In the genomic region with DNA sequence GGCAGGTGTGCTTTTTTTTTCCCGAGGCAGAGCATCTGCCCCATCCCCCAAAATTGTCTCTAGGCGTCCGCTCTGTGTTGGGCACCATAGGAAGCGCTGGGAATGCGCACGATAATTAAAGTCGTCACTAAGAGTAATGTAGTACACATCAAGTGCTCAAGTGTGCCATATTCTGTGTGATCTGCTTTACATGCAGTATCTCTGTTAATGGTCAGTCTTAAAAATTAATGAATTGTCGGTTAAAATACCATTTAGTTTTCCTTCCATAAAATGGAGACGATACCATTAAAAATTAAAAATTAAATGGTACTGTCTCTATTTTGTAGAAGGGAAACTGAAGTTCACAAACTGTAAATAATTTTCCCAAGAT, we compare ENCODE assay signal across 6 cellular contexts. TPM values are rescaled to one million over a fixed set of nuclear protein-coding genes. Genes with fewer than 3 reads are reported as not detected.
DNase-seq lines count a peak whose midpoint lies in the region; TF ChIP-seq lines count a peak whose summit lies in the region.

No MANE protein-coding gene starts in this region.

- H3F3A ChIP-seq in PC-9 (ENCODE audit: insufficient read depth, low read depth), result peaks cover 8% of the 10 kb centered on the region

- peak overlapping the region; percentile 64 for H3K27ac ChIP-seq in PC-9

- BruUV-seq in PC-9 (replicated peaks; lab: Mats Ljungman, UMichigan), result TSS peak; percentile 93

- no peaks in the 10 kb centered on the region for H3K9me3 ChIP-seq in PC-9 (ENCODE audit: insufficient read depth, low read depth)
- H3K9me3 ChIP-seq in iPS-15b (ENCODE audit: control insufficient read depth, insufficient read depth, low read length), result no peaks in the 10 kb centered on the region

- H2AFZ ChIP-seq in PC-9, result peak overlapping the region; percentile 96

- H4K20me1 ChIP-seq in PC-9 (ENCODE audit: insufficient read depth), result peaks cover 32% of the 10 kb centered on the region

- H3K4me3 ChIP-seq in PC-9 (peak overlapping the region; percentile 91), iPS-15b (ENCODE audit: low read depth, low read length) (peak overlapping the region; percentile 100)

- peak overlapping the region; percentile 82 for H3K9ac ChIP-seq in iPS-15b (ENCODE audit: low read depth, low read length)

- peaks cover 12% of the 10 kb centered on the region; the same call in 1 of the 2 replicates for H3K36me3 ChIP-seq in PC-9 (ENCODE audit: low read depth)
- H3K36me3 ChIP-seq in iPS-15b (ENCODE audit: control insufficient read depth, insufficient read depth, low read length), result no peaks in the 10 kb centered on the region

- intact Hi-C loops in PC-9 (cut with micrococcal nuclease; ENCODE audit: unreplicated experiment), result loop anchor here (5.0 kb wide), 1 partner anchor 47 kb away; no protein-coding TSS in a partner anchor

- H3K4me1 ChIP-seq in PC-9 (replicated peaks; ENCODE audit: insufficient read depth) (peaks cover 24% of the 10 kb centered on the region; the same call in 1 of the 2 replicates), iPS-15b (ENCODE audit: control insufficient read depth, insufficient read depth, low read length) (no peaks in the 10 kb centered on the region)

- CTCF ChIA-PET in PC-9 (lab: Charles Lee), result interaction anchor here (0.6 kb wide), 1 partner anchor 327 kb away, joined by 4 read pairs; no protein-coding TSS in a partner anchor

- DNase-seq in NCI-H1694 (lab: John Stamatoyannopoulos, UW), result peak; percentile 86
- no peak for DNase-seq in NCI-H1694 treated with DMSO at 0.1 percent for 48 hours (lab: John Stamatoyannopoulos, UW)
- no peak for DNase-seq in PC-9
- DNase-seq in DMS79 treated with DMSO at 0.1 percent for 48 hours (lab: John Stamatoyannopoulos, UW), result no peak
- DNase-seq in AG20443 (ENCODE audit: low spot score), result no peak

- H3K9me2 ChIP-seq in PC-9 (ENCODE audit: insufficient read depth), result no peaks in the 10 kb centered on the region

- no peak for TF ChIP-seq CTCF in PC-9 (conservative IDR thresholded peaks at IDR 0.05)

- POLR2A ChIA-PET in PC-9 (lab: Charles Lee; ENCODE audit: unreplicated experiment), result interaction anchor here (0.7 kb wide), 2 partner anchors 75 to 131 kb away, joined by 3 read pairs; no protein-coding TSS in a partner anchor

- H3K27me3 ChIP-seq in PC-9 (ENCODE audit: insufficient read depth, low read depth) (no peaks in the 10 kb centered on the region), iPS-15b (ENCODE audit: control insufficient read depth, insufficient read depth, low read length) (no peaks in the 10 kb centered on the region)

- peaks cover 45% of the 10 kb centered on the region for H3K79me2 ChIP-seq in PC-9 (ENCODE audit: low read depth)

- peak overlapping the region; percentile 89 for H3K4me2 ChIP-seq in PC-9

RNA-seq across cellular contexts. Expression of a gene that starts 0.5 kb away (rescaled TPM):
- total RNA-seq in PC-9 (2021), result 123 and 128 TPM in 2 replicates

RNA-seq across cellular contexts. Expression of a gene that starts 49.5 kb away (rescaled TPM):
- total RNA-seq in PC-9 (2021), result 18.6 and 24.6 TPM in 2 replicates

RNA-seq across cellular contexts. Expression of a gene that starts 54.8 kb away (rescaled TPM):
- total RNA-seq in PC-9 (2021), result 12.4 and 18.7 TPM in 2 replicates

RNA-seq across cellular contexts. Expression of a gene that starts 56.5 kb away (rescaled TPM):
- 0.37 and 0.50 TPM in 2 replicates for total RNA-seq in PC-9 (2021)
